23 cellular contexts compared by ENCODE assay signal in genomic region chr9:134500931-134501265, GRCh38.
"Had no signal": no experiment of that assay in that cellular context is flagged by ENCODE, and none has a peak within 500 bp of the region (broad histone marks: within the 10 kb centered on the region; RNA-seq: fewer than 3 reads in every experiment).

No MANE protein-coding gene starts in this region.

- H3K4me1 ChIP-seq: tibial artery had no signal

- H3K9me3 ChIP-seq: gastroesophageal sphincter, ovary, tibial artery, uterus had no signal

- DNase-seq: activated CD4-positive, alpha-beta T cell treated with anti-CD3 and anti-CD28 coated beads for 1 hour; activated CD8-positive, alpha-beta memory T cell treated with anti-CD3 and anti-CD28 coated beads for 24 hours; activated CD8-positive, alpha-beta memory T cell treated with anti-CD3 and anti-CD28 coated beads, Interleukin-2, amount 50 U/mL, for 4 hours; activated naive CD4-positive, alpha-beta T cell treated with anti-CD3 and anti-CD28 coated beads for 36 hours; activated T-cell treated with anti-CD3 and anti-CD28 coated beads, Interleukin-2, amount 50 U/mL, for 48 hours; amniotic stem cell; cerebellar nuclear complex; natural killer cell; ovary; stimulated activated CD4-positive, alpha-beta T cell treated with anti-CD3 and anti-CD28 coated beads, Interleukin-1b, Interleukin-23, amount 100 ng/mL, for 48 hours; stimulated activated naive CD8-positive, alpha-beta T cell treated with anti-CD3 and anti-CD28 coated beads, Interleukin-15, amount 100 ng/mL, for 72 hours; T-helper 1 cell; uterus; WERI-Rb-1 had no signal

- FAIRE-seq: kidney, TTC549 had no signal

- H3K4me3 ChIP-seq: coronary artery, gastroesophageal sphincter, lung, ovary, skin epidermis, tibial artery, uterus had no signal

- H3K27ac ChIP-seq: coronary artery, epithelial cell of prostate, gastroesophageal sphincter, ovary, skin epidermis, tibial artery, uterus, WERI-Rb-1 had no signal

- ATAC-seq: gastroesophageal sphincter; left lobe of liver; natural killer cell; stimulated activated naive CD8-positive, alpha-beta T cell treated with anti-CD3 and anti-CD28 coated beads, Interleukin-15, amount 100 ng/mL, for 72 hours had no signal

- H3K27me3 ChIP-seq: ovary had no signal

- H3K36me3 ChIP-seq: gastroesophageal sphincter, ovary, tibial artery, uterus, WERI-Rb-1 had no signal
